In the genomic region with DNA sequence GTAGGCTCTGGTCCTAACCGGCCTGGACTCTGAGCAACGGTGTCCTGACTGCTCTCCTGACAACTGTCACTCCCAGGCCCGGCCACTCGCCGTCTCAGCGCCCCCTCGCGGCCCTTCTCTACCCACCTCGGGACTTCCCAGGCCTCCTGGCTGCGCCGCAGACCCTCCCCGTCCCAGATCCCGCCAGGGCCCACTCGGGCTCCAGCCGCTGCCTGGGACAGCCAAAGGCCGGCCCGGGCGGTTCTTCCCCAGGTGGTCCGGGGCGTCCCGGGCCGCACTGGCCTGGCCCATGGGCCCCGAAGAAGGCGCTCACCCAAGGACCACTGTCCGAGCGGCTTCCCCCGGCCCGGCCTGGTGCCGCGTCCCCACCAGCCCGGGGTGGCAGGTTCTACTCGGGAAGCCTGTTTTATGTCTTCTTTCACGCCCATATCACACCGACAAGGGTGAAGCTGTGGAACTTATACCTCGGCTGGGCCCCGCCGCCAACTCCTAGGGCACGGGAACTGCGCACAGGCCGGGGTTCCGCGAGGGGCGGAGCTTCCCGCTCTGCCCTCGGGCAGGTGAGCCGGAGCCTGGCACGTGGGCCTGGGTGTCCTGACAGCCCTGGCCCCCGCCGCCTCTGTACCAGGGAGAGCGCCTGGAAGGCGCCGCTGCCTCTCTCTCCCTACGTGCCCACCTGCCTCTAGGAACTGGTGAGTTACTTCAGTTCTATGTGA, we compare ENCODE assay signal across 7 cellular contexts.
DNase-seq lines count a peak whose midpoint lies in the region; ATAC-seq and TF ChIP-seq lines count a peak whose summit lies in the region.

No MANE protein-coding gene starts in this region.

- H3K4me3 ChIP-seq in NT2/D1 (ENCODE audit: insufficient read length, low read depth): no peak overlapping the region

- no peaks in the 10 kb centered on the region for H3K27me3 ChIP-seq in NT2/D1 (ENCODE audit: insufficient read depth, insufficient read length)

- H3K9me3 ChIP-seq in NT2/D1 (ENCODE audit: insufficient read depth, low read length): no peaks in the 10 kb centered on the region; the same call in 1 of the 2 replicates

- H3K36me3 ChIP-seq in NT2/D1 (ENCODE audit: insufficient read depth, insufficient read length, low read length): no peaks in the 10 kb centered on the region

- H3K27ac ChIP-seq in substantia nigra (ENCODE audit: low read depth, low read length, poor library complexity, severe bottlenecking): peak overlapping the region; percentile 69

- ATAC-seq in GM18867 (IDR thresholded peaks at IDR 0.05; ENCODE audit: unreplicated experiment): peak; percentile 89
- peak; percentile 97 for ATAC-seq in HG03045 (IDR thresholded peaks at IDR 0.05; ENCODE audit: unreplicated experiment)
- peak; percentile 85 for ATAC-seq in omental fat pad (ENCODE audit: low FRiP score)

- no peak overlapping the region for H3K9ac ChIP-seq in NT2/D1 (ENCODE audit: insufficient read length, low read depth)

- DNase-seq in NT2/D1 (ENCODE audit: low read depth, low spot score) (peak; percentile 27), globus pallidus (ENCODE audit: low spot score) (peak; percentile 79), omental fat pad (ENCODE audit: low spot score) (peak; percentile 56), substantia nigra (lab: John Stamatoyannopoulos, UW) (peak; percentile 14 to 90 (median 70))
- peak; percentile 89 for DNase-seq in activated effector memory CD4-positive, alpha-beta T cell treated with anti-CD3 and anti-CD28 coated beads, Interleukin-2, amount 50 U/mL, for 16 hours

- peak in 1 of 3 donors; percentile 27 for TF ChIP-seq CTCF in omental fat pad (IDR thresholded peaks at IDR 0.05)

- no peaks in the 10 kb centered on the region for H3K4me1 ChIP-seq in NT2/D1 (ENCODE audit: insufficient read depth, insufficient read length)

Comparison
In these comparisons a context has a peak if more than half of its experiments do, and no peak if none do; other contexts are left out.
1. DNase-seq: peak in every context shown above with its lines; median percentile 89 in activated effector memory CD4-positive, alpha-beta T cell treated with anti-CD3 and anti-CD28 coated beads, Interleukin-2, amount 50 U/mL, for 16 hours; 79 in globus pallidus; 70 in substantia nigra; 56 in omental fat pad; 27 in NT2/D1.